Comparison of ENCODE assay signal across 9 cellular contexts in genomic region chr1:6180215-6180577, GRCh38. TPM values are rescaled to one million over a fixed set of nuclear protein-coding genes. Genes with fewer than 3 reads are reported as not detected.
DNase-seq lines count a peak whose midpoint lies in the region; ATAC-seq and TF ChIP-seq lines count a peak whose summit lies in the region.
"Had no signal": no experiment of that assay in that cellular context is flagged by ENCODE, and none has a peak within 500 bp of the region (broad histone marks: within the 10 kb centered on the region; RNA-seq: fewer than 3 reads in every experiment).

Gene CHD5, minus strand, starts transcription at chr1:6180321. Its CDS starts 298 bp downstream, at chr1:6180023.

- peaks cover 48% of the 10 kb centered on the region for H3K27me3 ChIP-seq in lower lobe of right lung (ENCODE audit: low read depth)

- TF ChIP-seq CTCF in lower lobe of right lung (IDR thresholded peaks at IDR 0.05) = no peak

- intact Hi-C loops in lower lobe of right lung (cut with DNase I) = no loop called here

- ATAC-seq in lower lobe of right lung = peak in 1 of 2 donors; percentile 25
- no peak for ATAC-seq in HG03025 (IDR thresholded peaks at IDR 0.05; ENCODE audit: low FRiP score, unreplicated experiment)
- ATAC-seq in HG02981 (IDR thresholded peaks at IDR 0.05; ENCODE audit: unreplicated experiment) = no peak
- ATAC-seq: K562 had no signal

- no peak within 1 kb of the TSS for H3K27ac ChIP-seq in lower lobe of right lung

- H3K9me3 Mint-ChIP-seq in activated T-cell treated with anti-CD3 and anti-CD28 coated beads, Interleukin-2, amount 50 U/mL, for 24 hours = no peaks in the 10 kb centered on the region

- H3K36me3 Mint-ChIP-seq in activated T-cell treated with anti-CD3 and anti-CD28 coated beads, Interleukin-2, amount 50 U/mL, for 24 hours (ENCODE audit: low read depth) = peaks cover 16% of the 10 kb centered on the region

- peaks cover 43% of the 10 kb centered on the region for H3K4me1 Mint-ChIP-seq in activated T-cell treated with anti-CD3 and anti-CD28 coated beads, Interleukin-2, amount 50 U/mL, for 24 hours (ENCODE audit: low read depth)

- no peak within 1 kb of the TSS for H3K27ac Mint-ChIP-seq in activated T-cell treated with anti-CD3 and anti-CD28 coated beads, Interleukin-2, amount 50 U/mL, for 24 hours

- H3K36me3 ChIP-seq in ES-I3 (ENCODE audit: insufficient read depth, low read length) (no peaks in the 10 kb centered on the region), lower lobe of right lung (no peaks in the 10 kb centered on the region)

- peak within 1 kb of the TSS; percentile 40; the same call in 1 of the 2 replicates for H3K9ac ChIP-seq in ES-I3 (ENCODE audit: low read depth, low read length)

- peaks cover 2% of the 10 kb centered on the region; the same call in 1 of the 2 replicates for H3K4me1 ChIP-seq in ES-I3 (ENCODE audit: insufficient read depth, low read length)
- peaks cover 13% of the 10 kb centered on the region for H3K4me1 ChIP-seq in lower lobe of right lung

- DNase-seq in 8988T (peak; percentile 57), lower lobe of right lung (no peak), NCI-H2107 treated with DMSO at 0.1 percent for 48 hours (lab: John Stamatoyannopoulos, UW; ENCODE audit: unreplicated experiment) (no peak), HPDE6-E6E7 (ENCODE audit: extremely low spot score) (no peak)
- DNase-seq in activated T-cell treated with anti-CD3 and anti-CD28 coated beads, Interleukin-2, amount 50 U/mL, for 24 hours = no peak

- H3K27me3 Mint-ChIP-seq in activated T-cell treated with anti-CD3 and anti-CD28 coated beads, Interleukin-2, amount 50 U/mL, for 24 hours = peaks cover 49% of the 10 kb centered on the region

- peak within 1 kb of the TSS; percentile 54 for H3K4me3 Mint-ChIP-seq in activated T-cell treated with anti-CD3 and anti-CD28 coated beads, Interleukin-2, amount 50 U/mL, for 24 hours

- peak within 1 kb of the TSS; percentile 21 for H3K4me3 ChIP-seq in lower lobe of right lung
- H3K4me3 ChIP-seq: K562 had no signal

- H3K9me3 ChIP-seq in ES-I3 (ENCODE audit: control insufficient read depth, insufficient read depth, low read length) (no peaks in the 10 kb centered on the region), lower lobe of right lung (no peaks in the 10 kb centered on the region)

RNA-seq across cellular contexts. Expression of gene CHD5, which starts in this region (rescaled TPM):
- 0.56 TPM for total RNA-seq in lower lobe of right lung
